In the genomic region with DNA sequence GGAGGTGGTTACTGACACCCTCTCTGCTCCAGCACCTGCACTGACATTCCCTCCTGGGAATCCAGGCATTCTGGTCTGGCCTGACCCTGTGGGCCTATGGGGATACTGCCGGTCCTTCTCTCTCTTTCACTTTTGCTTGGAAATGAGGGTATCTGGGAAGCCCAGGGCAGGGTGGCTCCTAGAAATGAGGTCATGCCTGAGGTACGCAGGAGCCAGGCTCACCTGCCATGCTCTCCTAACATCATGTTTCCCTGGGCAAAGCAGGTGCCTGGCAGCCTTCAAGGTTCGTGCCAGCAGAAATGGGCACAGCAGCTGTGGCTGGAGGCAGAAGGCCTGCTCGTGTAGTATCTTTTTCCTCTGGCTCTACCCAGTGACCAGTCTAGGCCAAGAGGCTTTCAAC, we compare ENCODE assay signal across 11 cellular contexts. TPM values are rescaled to one million over a fixed set of nuclear protein-coding genes. Genes with fewer than 3 reads are reported as not detected.
A peak's percentile ranks its signal among the peaks of the same experiment; 100 is the strongest.
DNase-seq lines count a peak whose midpoint lies in the region; ATAC-seq and TF ChIP-seq lines count a peak whose summit lies in the region.
"Had no signal": no experiment of that assay in that cellular context is flagged by ENCODE, and none has a peak within 500 bp of the region (broad histone marks: within the 10 kb centered on the region; RNA-seq: fewer than 3 reads in every experiment).

No MANE protein-coding gene starts in this region.

- H3K27ac ChIP-seq in GM23248 (peak overlapping the region; percentile 97), gastroesophageal sphincter (peak overlapping the region; percentile 50 to 95 (median 92))
- H3K27ac ChIP-seq: neutrophil had no signal

- ATAC-seq in T-helper 17 cell (no peak), gastroesophageal sphincter (no peak), HG02840 (IDR thresholded peaks at IDR 0.05; ENCODE audit: low FRiP score, unreplicated experiment) (no peak)
- no peak for ATAC-seq in naive thymus-derived CD8-positive, alpha-beta T cell

- H3K4me3 ChIP-seq in GM23248 (peak overlapping the region; percentile 83), gastroesophageal sphincter (peak overlapping the region in 1 of 2 donors; percentile 9), retinal pigment epithelial cell (ENCODE audit: low read length) (peak overlapping the region; percentile 94)

- no peaks in the 10 kb centered on the region for H3K27me3 Mint-ChIP-seq in T-helper 17 cell
- H3K27me3 Mint-ChIP-seq in naive thymus-derived CD8-positive, alpha-beta T cell, result peaks cover 0 to 8% (median 0%) of the 10 kb centered on the region in 5 donors
- H3K27me3 Mint-ChIP-seq: CD4-positive, alpha-beta T cell had no signal

- H3K4me1 ChIP-seq in GM23248 (ENCODE audit: insufficient read depth), result peaks cover 74% of the 10 kb centered on the region
- H3K4me1 ChIP-seq in gastroesophageal sphincter, result peaks cover 10 to 92% (median 65%) of the 10 kb centered on the region in 3 donors

- H3K9me2 ChIP-seq in GM23248 (ENCODE audit: insufficient read depth), result no peaks in the 10 kb centered on the region

- no peak overlapping the region for H2AFZ ChIP-seq in GM23248

- DNase-seq in GM23248 (no peak), T-helper 17 cell (no peak), retinal pigment epithelial cell (ENCODE audit: low read depth) (no peak), DMS79 treated with DMSO at 0.1 percent for 48 hours (lab: John Stamatoyannopoulos, UW) (no peak), hypothalamus (lab: John Stamatoyannopoulos, UW) (no peak)
- DNase-seq in naive thymus-derived CD8-positive, alpha-beta T cell, result no peak
- DNase-seq: activated CD4-positive, alpha-beta T cell treated with anti-CD3 and anti-CD28 coated beads, Interleukin-2, amount 50 U/mL, for 48 hours; CD4-positive, alpha-beta T cell had no signal

- peak overlapping the region; percentile 68 for H3K27ac Mint-ChIP-seq in T-helper 17 cell
- peak overlapping the region in 2 of 10 donors; percentile 30 to 66 for H3K27ac Mint-ChIP-seq in naive thymus-derived CD8-positive, alpha-beta T cell
- H3K27ac Mint-ChIP-seq: CD4-positive, alpha-beta T cell had no signal

- peaks cover 30% of the 10 kb centered on the region for H3K4me1 Mint-ChIP-seq in T-helper 17 cell
- peaks cover 17 to 26% (median 23%) of the 10 kb centered on the region in 4 donors for H3K4me1 Mint-ChIP-seq in naive thymus-derived CD8-positive, alpha-beta T cell

- in situ Hi-C loops in GM23248 (cut with MboI), result no loop called here

- no peaks in the 10 kb centered on the region for H3K36me3 Mint-ChIP-seq in T-helper 17 cell (ENCODE audit: low read depth)
- H3K36me3 Mint-ChIP-seq in naive thymus-derived CD8-positive, alpha-beta T cell, result no peaks in the 10 kb centered on the region

- no peaks in the 10 kb centered on the region for H4K20me1 ChIP-seq in GM23248 (ENCODE audit: insufficient read depth)

- peak overlapping the region; percentile 83 for H3K9ac ChIP-seq in GM23248

- 75 to 77% methylated on average over 4 of the region's 4 CpGs for WGBS in GM23248 (ENCODE audit: low coverage in 1 of 2, low lambda C conversion rate in 2 of 2, missing lambda C conversion rate in 2 of 2), 2 experiments
- WGBS in gastroesophageal sphincter (ENCODE audit: low coverage in 1 of 2), 2 donors, result no CpG with 5 or more reads among the region's 4 CpGs

- no peaks in the 10 kb centered on the region for H3K36me3 ChIP-seq in GM23248 (ENCODE audit: low read depth)
- H3K36me3 ChIP-seq in gastroesophageal sphincter, result no peaks in the 10 kb centered on the region
- H3K36me3 ChIP-seq: neutrophil had no signal

- H3K9me3 ChIP-seq in GM23248 (ENCODE audit: low read depth) (no peaks in the 10 kb centered on the region), T-helper 17 cell (ENCODE audit: control insufficient read depth, low read length, poor library complexity, severe bottlenecking) (no peaks in the 10 kb centered on the region), gastroesophageal sphincter (no peaks in the 10 kb centered on the region)
- H3K9me3 ChIP-seq: neutrophil had no signal

- TF ChIP-seq POLR2A in gastroesophageal sphincter (IDR thresholded peaks at IDR 0.05), result no peak

- peaks cover 75% of the 10 kb centered on the region for H3F3A ChIP-seq in GM23248 (ENCODE audit: insufficient read depth)

- H3K4me3 Mint-ChIP-seq in T-helper 17 cell, result no peak overlapping the region
- no peak overlapping the region for H3K4me3 Mint-ChIP-seq in naive thymus-derived CD8-positive, alpha-beta T cell

- peak overlapping the region; percentile 90 for H3K4me2 ChIP-seq in GM23248 (ENCODE audit: unreplicated experiment)

- TF ChIP-seq CTCF in gastroesophageal sphincter (IDR thresholded peaks at IDR 0.05) (no peak), retinal pigment epithelial cell (conservative IDR thresholded peaks at IDR 0.05; ENCODE audit: low read depth, low read length) (no peak)

- H3K79me2 ChIP-seq in GM23248 (ENCODE audit: insufficient read depth), result peaks cover 86% of the 10 kb centered on the region

- no peaks in the 10 kb centered on the region for H3K27me3 ChIP-seq in GM23248 (replicated peaks; ENCODE audit: insufficient read depth)
- no peaks in the 10 kb centered on the region for H3K27me3 ChIP-seq in gastroesophageal sphincter

- TF ChIP-seq EP300 in gastroesophageal sphincter (IDR thresholded peaks at IDR 0.05), result no peak

- POLR2A ChIA-PET in naive thymus-derived CD8-positive, alpha-beta T cell (lab: Charles Lee), result no interaction called here

- no peaks in the 10 kb centered on the region for H3K9me3 Mint-ChIP-seq in naive thymus-derived CD8-positive, alpha-beta T cell
- H3K9me3 Mint-ChIP-seq: CD4-positive, alpha-beta T cell had no signal

RNA-seq across cellular contexts. Expression of gene ITGA3, which starts 3.3 kb away (rescaled TPM):
- 321 and 330 TPM in 2 replicates for total RNA-seq in GM23248 (2014; rRNA removed; shearing (Covaris generic))
- polyA plus RNA-seq in GM23248 (2016; fragmentation: Nextera tagmentation; extraction: Ambion mirVana), result 105 and 111 TPM in 2 replicates
- total RNA-seq in T-helper 17 cell (10 to 100 TPM in 1 of 2 donors, 1 to 10 TPM in 1; 8.0 to 10.6 TPM), gastroesophageal sphincter (100 to 1,000 TPM in 3 of 4 donors, 10 to 100 TPM in 1; 62.4 to 131 (median 124) TPM)
- 1 to 10 TPM; 8.0 to 8.5 TPM for total RNA-seq in naive thymus-derived CD8-positive, alpha-beta T cell
- polyA plus RNA-seq in naive thymus-derived CD8-positive, alpha-beta T cell, result 1 to 10 TPM in 2 of 3 donors, under 1 TPM in 1; 0.40 to 1.5 (median 1.4) TPM

RNA-seq across cellular contexts. Expression of gene PDK2, which starts 35.9 kb away (rescaled TPM):
- 25.9 and 30.2 TPM in 2 replicates for total RNA-seq in GM23248 (2014; rRNA removed; shearing (Covaris generic))
- polyA plus RNA-seq in GM23248 (2016; fragmentation: Nextera tagmentation; extraction: Ambion mirVana), result 48.1 and 56.0 TPM in 2 replicates
- total RNA-seq in T-helper 17 cell (10 to 100 TPM; 19.9 to 20.9 TPM), gastroesophageal sphincter (10 to 100 TPM; 31.6 to 70.6 (median 58.1) TPM)
- 10 to 100 TPM; 44.4 to 45.3 TPM for total RNA-seq in naive thymus-derived CD8-positive, alpha-beta T cell
- polyA plus RNA-seq in naive thymus-derived CD8-positive, alpha-beta T cell, result 10 to 100 TPM; 27.9 to 47.4 (median 40.4) TPM

Comparison
In these comparisons a context has a peak if more than half of its experiments do, and no peak if none do; other contexts are left out.
1. RNA of gene ITGA3, which starts 3.3 kb away (total RNA-seq): 321 to 330 TPM in GM23248 and 62.4 to 131 TPM in gastroesophageal sphincter; 8.0 to 10.6 TPM in T-helper 17 cell and 8.0 to 8.5 TPM in naive thymus-derived CD8-positive, alpha-beta T cell; every median in the first group is over 4 times any median in the second.